ENCODE assay signal across 8 cellular contexts in the genomic region with DNA sequence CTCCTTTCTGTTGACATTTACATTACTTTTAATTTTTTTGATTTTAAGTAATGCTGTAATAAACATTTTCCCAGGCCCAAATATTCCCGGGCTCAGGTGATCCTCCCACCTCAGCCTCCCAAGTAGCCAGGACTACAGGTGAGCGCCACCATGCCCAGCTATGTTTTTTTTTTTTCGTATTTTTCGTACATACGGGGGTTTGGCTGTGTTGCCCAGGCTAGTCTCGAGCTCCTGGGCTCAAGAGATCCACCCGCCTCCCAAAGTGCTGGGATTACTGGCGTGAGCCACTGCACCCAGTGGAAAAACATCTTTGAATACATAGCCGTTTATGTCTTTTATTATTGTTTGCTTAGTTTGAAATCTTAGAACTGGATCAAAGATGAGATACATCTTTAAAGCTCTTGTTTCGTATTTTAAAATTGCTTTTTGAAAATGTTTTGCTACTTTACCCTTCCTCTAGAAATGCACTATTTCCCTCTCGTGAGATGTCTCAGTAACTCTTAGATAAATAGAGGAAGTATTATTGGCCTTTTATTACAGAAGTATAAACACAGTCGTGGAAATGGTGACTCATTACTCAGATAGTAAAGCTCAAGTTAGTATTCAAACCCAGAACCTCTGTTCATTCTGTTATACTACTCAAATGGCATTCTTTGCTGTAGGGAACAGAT. TPM values are rescaled to one million over a fixed set of nuclear protein-coding genes. Genes with fewer than 3 reads are reported as not detected.
DNase-seq lines count a peak whose midpoint lies in the region; TF ChIP-seq lines count a peak whose summit lies in the region.

No MANE protein-coding gene starts in this region.

- no peaks in the 10 kb centered on the region for H3K27me3 ChIP-seq in DOHH2 (ENCODE audit: control insufficient read depth, low read length)
- H3K27me3 ChIP-seq in tibial artery = no peaks in the 10 kb centered on the region

- no peaks in the 10 kb centered on the region for H3K27me3 Mint-ChIP-seq in activated naive CD8-positive, alpha-beta T cell treated with anti-CD3 and anti-CD28 coated beads for 36 hours

- H3K4me1 ChIP-seq in DOHH2 (ENCODE audit: control insufficient read depth, low read length) (peaks cover 37% of the 10 kb centered on the region), tibial artery (peaks cover 0 to 33% (median 14%) of the 10 kb centered on the region in 4 donors)

- peaks cover 71% of the 10 kb centered on the region for H3K79me2 ChIP-seq in DOHH2 (ENCODE audit: control insufficient read depth, low read length)

- H3K9me3 ChIP-seq in DOHH2 (ENCODE audit: control insufficient read depth, insufficient read depth, low read length) (no peaks in the 10 kb centered on the region), tibial artery (no peaks in the 10 kb centered on the region)

- peak overlapping the region; percentile 92 for H3K4me3 Mint-ChIP-seq in activated naive CD8-positive, alpha-beta T cell treated with anti-CD3 and anti-CD28 coated beads for 36 hours

- H3K36me3 ChIP-seq in DOHH2 (ENCODE audit: control insufficient read depth, low read length) (peaks cover 48% of the 10 kb centered on the region), tibial artery (no peaks in the 10 kb centered on the region)

- peaks cover 42% of the 10 kb centered on the region for H3K4me1 Mint-ChIP-seq in activated naive CD8-positive, alpha-beta T cell treated with anti-CD3 and anti-CD28 coated beads for 36 hours

- DNase-seq in LHCN-M2 (ENCODE audit: low read depth) = peak; percentile 74
- DNase-seq in activated naive CD8-positive, alpha-beta T cell treated with anti-CD3 and anti-CD28 coated beads for 36 hours = no peak
- peak; percentile 31 for DNase-seq in kidney glomerular epithelial cell (lab: John Stamatoyannopoulos, UW)
- DNase-seq in tibial artery = no peak
- DNase-seq in caudate nucleus (lab: John Stamatoyannopoulos, UW) = no peak
- DNase-seq in GDM1 (lab: John Stamatoyannopoulos, UW) = no peak
- DNase-seq in NCI-H187 (lab: John Stamatoyannopoulos, UW) = no peak

- no peak for TF ChIP-seq CTCF in DOHH2 (IDR thresholded peaks at IDR 0.05; ENCODE audit: low read depth, low read length, poor library complexity, severe bottlenecking)
- no peak for TF ChIP-seq CTCF in tibial artery (IDR thresholded peaks at IDR 0.05)

- H3K27ac ChIP-seq in DOHH2 (ENCODE audit: low read depth, low read length) = peak overlapping the region; percentile 5; the same call in 1 of the 2 replicates
- H3K27ac ChIP-seq in tibial artery = peak overlapping the region; percentile 21 to 98
- no peak overlapping the region for H3K27ac ChIP-seq in caudate nucleus (ENCODE audit: low read depth, low read length)

- H3K4me2 ChIP-seq in DOHH2 (ENCODE audit: low read length) = peak overlapping the region; percentile 81

- peaks cover 22% of the 10 kb centered on the region for H4K20me1 ChIP-seq in DOHH2 (ENCODE audit: control insufficient read depth, insufficient read depth, low read depth, low read length)

- H3K4me3 ChIP-seq in DOHH2 (ENCODE audit: low read length) = peak overlapping the region; percentile 99
- H3K4me3 ChIP-seq in tibial artery = peak overlapping the region; percentile 83 to 94

- H3F3A ChIP-seq in DOHH2 (ENCODE audit: control insufficient read depth, insufficient read depth) = peaks cover 6% of the 10 kb centered on the region; the same call in 1 of the 2 replicates

- peak overlapping the region; percentile 97 for H3K27ac Mint-ChIP-seq in activated naive CD8-positive, alpha-beta T cell treated with anti-CD3 and anti-CD28 coated beads for 36 hours

- intact Hi-C loops in tibial artery (cut with DNase I; ENCODE audit: low total_unique reads) = no loop called here

- H3K36me3 Mint-ChIP-seq in activated naive CD8-positive, alpha-beta T cell treated with anti-CD3 and anti-CD28 coated beads for 36 hours = peaks cover 46% of the 10 kb centered on the region

- H3K9me2 ChIP-seq in DOHH2 (replicated peaks; ENCODE audit: control insufficient read depth, low read length) = no peaks in the 10 kb centered on the region

- H3K9me3 Mint-ChIP-seq in activated naive CD8-positive, alpha-beta T cell treated with anti-CD3 and anti-CD28 coated beads for 36 hours = peaks cover 8% of the 10 kb centered on the region

RNA-seq across cellular contexts. Expression of a gene that starts 2.4 kb away (rescaled TPM):
- 39.7 and 48.0 TPM in 2 replicates for total RNA-seq in LHCN-M2 (2014; rRNA removed)
- polyA plus RNA-seq in LHCN-M2 (2012) = 5.8 TPM
- 10 to 100 TPM; 85.1 to 97.2 TPM for total RNA-seq in activated naive CD8-positive, alpha-beta T cell treated with anti-CD3 and anti-CD28 coated beads for 36 hours

Comparison
In these comparisons a context has a peak if more than half of its experiments do, and no peak if none do; other contexts are left out.
1. DNase-seq: peak in LHCN-M2 (single experiment) and kidney glomerular epithelial cell (single experiment); none in activated naive CD8-positive, alpha-beta T cell treated with anti-CD3 and anti-CD28 coated beads for 36 hours (single experiment), tibial artery (0 of 2), caudate nucleus (0 of 61), GDM1 (single experiment) and NCI-H187 (0 of 2).